ENCODE assay signal across 1 cellular context in genomic region chr4:3408793-3409330, GRCh38.
TF ChIP-seq lines count a peak whose summit lies in the region.

No MANE protein-coding gene starts in this region.

TF ChIP-seq in liver, 16 proteins besides CTCF, POLR2A, EP300 and RAD21 (continued from another document):
- no peak for TF ChIP-seq MAX (IDR thresholded peaks at IDR 0.05)
- no peak for TF ChIP-seq HNF4A (conservative IDR thresholded peaks at IDR 0.05)
- no peak for TF ChIP-seq TAF1 (conservative IDR thresholded peaks at IDR 0.05)
- TF ChIP-seq GABPA (IDR thresholded peaks at IDR 0.05 in 1 of 2, conservative IDR thresholded peaks at IDR 0.05 in 1 of 2), result no peak
- TF ChIP-seq JUND (IDR thresholded peaks at IDR 0.05), result no peak
